ENCODE assay signal across 8 cellular contexts in genomic region chr2:190466819-190467444, GRCh38. TPM values are rescaled to one million over a fixed set of nuclear protein-coding genes. Genes with fewer than 3 reads are reported as not detected.
A peak's percentile ranks its signal among the peaks of the same experiment; 100 is the strongest.
DNase-seq lines count a peak whose midpoint lies in the region; ATAC-seq and TF ChIP-seq lines count a peak whose summit lies in the region.

No MANE protein-coding gene starts in this region.

- H3K9me3 ChIP-seq in heart right ventricle (no peaks in the 10 kb centered on the region), lower lobe of right lung (no peaks in the 10 kb centered on the region), upper lobe of left lung (no peaks in the 10 kb centered on the region)

- TF ChIP-seq CTCF in heart right ventricle (IDR thresholded peaks at IDR 0.05) (no peak), RWPE1 (conservative IDR thresholded peaks at IDR 0.05; ENCODE audit: low read depth) (no peak), lower lobe of right lung (IDR thresholded peaks at IDR 0.05) (no peak), upper lobe of left lung (IDR thresholded peaks at IDR 0.05) (no peak)

- ATAC-seq in heart right ventricle (no peak), Right ventricle myocardium superior (ENCODE audit: poor library complexity) (no peak), lower lobe of right lung (no peak), upper lobe of left lung (ENCODE audit: low FRiP score in 2 of 2) (no peak), HG02759 (IDR thresholded peaks at IDR 0.05; ENCODE audit: unreplicated experiment) (no peak), HG03442 (IDR thresholded peaks at IDR 0.05; ENCODE audit: unreplicated experiment) (no peak)

- intact Hi-C loops in heart right ventricle (cut with DNase I) (loop anchor here in 5 of 10 donors (5.0 to 10.0 kb wide), 3 partner anchors 50 to 60 kb away; partner anchors contain the start of gene MFSD6 (in 2 of the 5)), Right ventricle myocardium superior (cut with DNase I) (loop anchor here (10.0 kb wide), 1 partner anchor 52 kb away; no protein-coding TSS in a partner anchor), lower lobe of right lung (cut with DNase I) (no loop called here)

- CTCF ChIA-PET in RWPE1 (lab: Yijun Ruan, JAX): interaction anchor here (0.6 kb wide), 1 partner anchor 127 kb away, joined by 3 read pairs; no protein-coding TSS in a partner anchor

- no peak for DNase-seq in heart right ventricle
- no peak for DNase-seq in Right ventricle myocardium superior
- no peak for DNase-seq in RWPE1 (ENCODE audit: low spot score)
- no peak for DNase-seq in lower lobe of right lung
- no peak for DNase-seq in upper lobe of left lung
- no peak for DNase-seq in ureter (ENCODE audit: low spot score)

- H3K36me3 ChIP-seq in heart right ventricle (peaks cover 0 to 9% (median 4%) of the 10 kb centered on the region in 9 donors), lower lobe of right lung (peaks cover 5% of the 10 kb centered on the region), upper lobe of left lung (peaks cover 0 to 9% (median 8%) of the 10 kb centered on the region in 4 donors)

- peaks cover 5 to 64% (median 40%) of the 10 kb centered on the region in 9 donors for H3K4me1 ChIP-seq in heart right ventricle
- peaks cover 44% of the 10 kb centered on the region for H3K4me1 ChIP-seq in lower lobe of right lung
- peaks cover 26 to 42% (median 29%) of the 10 kb centered on the region in 4 donors for H3K4me1 ChIP-seq in upper lobe of left lung

- WGBS in heart right ventricle, 2 donors: 50 to 55% methylated on average over 5 of the region's 5 CpGs
- 73 to 82% methylated on average over 5 of the region's 5 CpGs for WGBS in upper lobe of left lung, 2 donors

- H3K4me3 ChIP-seq in heart right ventricle (no peak overlapping the region), lower lobe of right lung (no peak overlapping the region), upper lobe of left lung (no peak overlapping the region)

- POLR2A ChIA-PET in RWPE1 (lab: Yijun Ruan, JAX; ENCODE audit: low non-redundant PET): no interaction called here

- H3K27me3 ChIP-seq in heart right ventricle: no peaks in the 10 kb centered on the region
- no peaks in the 10 kb centered on the region for H3K27me3 ChIP-seq in lower lobe of right lung (ENCODE audit: low read depth)
- H3K27me3 ChIP-seq in upper lobe of left lung: no peaks in the 10 kb centered on the region

- H3K27ac ChIP-seq in heart right ventricle (peak overlapping the region in 9 of 10 donors; percentile 66 to 89 (median 82)), RWPE1 (peak overlapping the region; percentile 71), lower lobe of right lung (peak overlapping the region; percentile 80), upper lobe of left lung (peak overlapping the region; percentile 53 to 91 (median 80))

- no peak for TF ChIP-seq POLR2A in upper lobe of left lung (IDR thresholded peaks at IDR 0.05)

- TF ChIP-seq EP300 in upper lobe of left lung (IDR thresholded peaks at IDR 0.05): no peak

RNA-seq across cellular contexts. Expression of gene MFSD6, which starts 58.8 kb away (rescaled TPM):
- total RNA-seq in heart right ventricle (10 to 100 TPM in 9 of 10 donors, 1 to 10 TPM in 1; 9.9 to 26.7 (median 16.8) TPM), Right ventricle myocardium superior (21.8 TPM), lower lobe of right lung (50.5 TPM), upper lobe of left lung (100 to 1,000 TPM in 2 of 6 donors, 10 to 100 TPM in 4; 46.9 to 136 (median 80.4) TPM), ureter (67.5 TPM)
- 10 to 100 TPM in 1 of 2 donors, 1 to 10 TPM in 1; 9.7 to 14.9 TPM for polyA plus RNA-seq in heart right ventricle
